In genomic region chr6:44309631-44310030, GRCh38 we compare ENCODE assay signal across 23 cellular contexts. TPM values are rescaled to one million over a fixed set of nuclear protein-coding genes. Genes with fewer than 3 reads are reported as not detected.
"Had no signal": no experiment of that assay in that cellular context is flagged by ENCODE, and none has a peak within 500 bp of the region (broad histone marks: within the 10 kb centered on the region; RNA-seq: fewer than 3 reads in every experiment).

No MANE protein-coding gene starts in this region.

- H3K9me3 ChIP-seq: lower lobe of right lung, right atrium auricular region, stomach, vagina had no signal

- ATAC-seq: effector memory CD8-positive, alpha-beta T cell; lower lobe of right lung had no signal

- H3K9me3 Mint-ChIP-seq: activated naive CD4-positive, alpha-beta T cell treated with anti-CD3 and anti-CD28 coated beads, Interleukin-2, amount 50 U/mL, for 24 hours; effector memory CD8-positive, alpha-beta T cell; mesothelial cell of epicardium; nephron progenitor cell had no signal

- H3K4me3 Mint-ChIP-seq: activated naive CD4-positive, alpha-beta T cell treated with anti-CD3 and anti-CD28 coated beads, Interleukin-2, amount 50 U/mL, for 24 hours; effector memory CD8-positive, alpha-beta T cell; mesothelial cell of epicardium; nephron progenitor cell had no signal

- H3K27ac Mint-ChIP-seq: activated naive CD4-positive, alpha-beta T cell treated with anti-CD3 and anti-CD28 coated beads, Interleukin-2, amount 50 U/mL, for 24 hours; mesothelial cell of epicardium; nephron progenitor cell; progenitor cell of endocrine pancreas had no signal

- H3K27me3 ChIP-seq: cardiac muscle cell, foreskin keratinocyte, right atrium auricular region, stomach, vagina had no signal

- H3K4me3 ChIP-seq: cardiac muscle cell, lower lobe of right lung, right atrium auricular region, stomach, vagina had no signal

- H3K27me3 Mint-ChIP-seq: activated naive CD4-positive, alpha-beta T cell treated with anti-CD3 and anti-CD28 coated beads, Interleukin-2, amount 50 U/mL, for 24 hours; effector memory CD8-positive, alpha-beta T cell; progenitor cell of endocrine pancreas had no signal

- DNase-seq: activated CD4-positive, alpha-beta T cell treated with anti-CD3 and anti-CD28 coated beads for 1 hour; amniotic stem cell; effector memory CD8-positive, alpha-beta T cell; hypothalamus; islet precursor cell; lower lobe of right lung; nephron progenitor cell; stimulated activated CD4-positive, alpha-beta T cell treated with anti-CD3 and anti-CD28 coated beads, Interleukin-2, amount 100 ng/mL, for 24 hours; stomach; T-helper 1 cell; T1000; trophoblast cell had no signal

- H3K27ac ChIP-seq: cardiac muscle cell, foreskin keratinocyte, lower lobe of right lung, right atrium auricular region, stomach, vagina had no signal

RNA-seq across cellular contexts. Expression of gene SPATS1, which starts 32.8 kb away (rescaled TPM):
- total RNA-seq: cardiac muscle cell, dermis microvascular lymphatic vessel endothelial cell, foreskin keratinocyte, mesothelial cell of epicardium, myocyte, omental fat pad, progenitor cell of endocrine pancreas, right atrium auricular region, stomach, temporal lobe, vagina had no signal
- polyA plus RNA-seq: cardiac muscle cell, foreskin keratinocyte, stomach had no signal

RNA-seq across cellular contexts. Expression of gene TMEM151B, which starts 39.4 kb away (rescaled TPM):
- total RNA-seq: dermis microvascular lymphatic vessel endothelial cell, lower lobe of right lung, myocyte had no signal
- polyA plus RNA-seq: foreskin keratinocyte had no signal
